ENCODE assay signal across 19 cellular contexts in genomic region chr2:42225573-42225972, GRCh38. TPM values are rescaled to one million over a fixed set of nuclear protein-coding genes. Genes with fewer than 3 reads are reported as not detected.
A peak's percentile ranks its signal among the peaks of the same experiment; 100 is the strongest.
DNase-seq lines count a peak whose midpoint lies in the region; ATAC-seq, FAIRE-seq and TF ChIP-seq lines count a peak whose summit lies in the region.
"Had no signal": no experiment of that assay in that cellular context is flagged by ENCODE, and none has a peak within 500 bp of the region (broad histone marks: within the 10 kb centered on the region; RNA-seq: fewer than 3 reads in every experiment).

No MANE protein-coding gene starts in this region.

- H4K20me1 ChIP-seq in HepG2 (ENCODE audit: insufficient read depth, low read length), result peaks cover 100% of the 10 kb centered on the region
- no peaks in the 10 kb centered on the region; the same call in 1 of the 2 replicates for H4K20me1 ChIP-seq in K562 (replicated peaks; ENCODE audit: control insufficient read depth, insufficient read depth, low read length)

- H3K4me1 ChIP-seq in HepG2 (ENCODE audit: insufficient read depth, low read length) (peaks cover 97% of the 10 kb centered on the region), right lobe of liver (no peaks in the 10 kb centered on the region), K562 (replicated peaks in 1 of 2; ENCODE audit: control insufficient read depth in 2 of 2, insufficient read depth in 2 of 2, low read length in 2 of 2) (no peaks in the 10 kb centered on the region)

- peak overlapping the region; percentile 77 for H3K27ac Mint-ChIP-seq in T-helper 17 cell
- no peak overlapping the region for H3K27ac Mint-ChIP-seq in activated T-helper 2 cell treated with anti-CD3 and anti-CD28 coated beads, Interferon-gamma antibody, Interleukin-2, Interleukin-4, amounts not matched to agents 10 μg/mL and 5 μg/mL and 100 μg/mL, durations not matched to agents 14 hours and 24 hours and 36 hours
- H3K27ac Mint-ChIP-seq: CD8-positive, alpha-beta T cell; GM23338 had no signal

- H3K4me2 ChIP-seq in HepG2 (ENCODE audit: low read depth, low read length) (no peak overlapping the region; the same call in 1 of the 2 replicates), K562 (ENCODE audit: insufficient read depth, low read length) (no peak overlapping the region)
- H3K4me2 ChIP-seq: GM23338 had no signal

- POLR2A ChIA-PET in HepG2 (lab: Yijun Ruan, JAX) (no interaction called here), K562 (lab: Yijun Ruan, JAX) (no interaction called here)

- peaks cover 7% of the 10 kb centered on the region for H3K36me3 Mint-ChIP-seq in T-helper 17 cell (ENCODE audit: low read depth)
- peaks cover 11% of the 10 kb centered on the region for H3K36me3 Mint-ChIP-seq in activated T-helper 2 cell treated with anti-CD3 and anti-CD28 coated beads, Interferon-gamma antibody, Interleukin-2, Interleukin-4, amounts not matched to agents 10 μg/mL and 5 μg/mL and 100 μg/mL, durations not matched to agents 14 hours and 24 hours and 36 hours (ENCODE audit: low read depth)

- CTCF ChIA-PET in HepG2 (lab: Yijun Ruan, JAX; ENCODE audit: low intra/inter-chr PET ratio, low total read pairs), result no interaction called here
- CTCF ChIA-PET in K562 (lab: Yijun Ruan, JAX; ENCODE audit: low intra/inter-chr PET ratio), result no interaction called here

- ATAC-seq in HepG2 (no peak), right lobe of liver (no peak), T-helper 17 cell (no peak), K562 (no peak), HG02884 (IDR thresholded peaks at IDR 0.05; ENCODE audit: unreplicated experiment) (no peak)
- ATAC-seq: CD8-positive, alpha-beta T cell; GM12878; GM23338; HCT116 had no signal

- in situ Hi-C loops in HepG2 (cut with HindIII; ENCODE audit: extremely low pct_ligation_motif_present, low pct_unique_long_range_greater_than_20kb), result no loop called here
- in situ Hi-C loops in K562 (cut with MboI), result no loop called here

- intact Hi-C loops in HepG2 (cut with micrococcal nuclease; ENCODE audit: unreplicated experiment), result no loop called here
- intact Hi-C loops in right lobe of liver (cut with DNase I), result no loop called here
- intact Hi-C loops in K562 (cut with micrococcal nuclease), result no loop called here
- intact Hi-C loops in activated T-helper 2 cell treated with anti-CD3 and anti-CD28 coated beads, Interferon-gamma antibody, Interleukin-2, Interleukin-4, amounts not matched to agents 10 μg/mL and 5 μg/mL and 100 μg/mL, durations not matched to agents 14 hours and 24 hours and 36 hours (cut with micrococcal nuclease), result no loop called here

- H3K36me3 ChIP-seq in HepG2 (replicated peaks in 1 of 2; ENCODE audit: control insufficient read depth in 1 of 2, insufficient read depth in 2 of 2, low read length in 2 of 2) (peaks cover 10 to 35% of the 10 kb centered on the region in 2 experiments), right lobe of liver (no peaks in the 10 kb centered on the region), K562 (ENCODE audit: control insufficient read depth, insufficient read depth, low read length) (no peaks in the 10 kb centered on the region)

- no peaks in the 10 kb centered on the region for H3K9me1 ChIP-seq in K562 (ENCODE audit: control insufficient read depth, insufficient read depth, low read length)

- WGBS in HepG2 (ENCODE audit: low lambda C conversion rate), result 78% methylated on average over 1 of the region's 1 CpG
- WGBS in right lobe of liver (ENCODE audit: insufficient coverage, low coverage, low lambda C conversion rate, missing lambda C conversion rate), result 82% methylated on average over 1 of the region's 1 CpG
- 73% methylated on average over 1 of the region's 1 CpG for WGBS in K562 (ENCODE audit: insufficient coverage, low coverage, missing lambda C conversion rate)

- TF ChIP-seq EP300 in HepG2 (IDR thresholded peaks at IDR 0.05; ENCODE audit: low read depth in 2 of 2, low read length in 2 of 2), result no peak
- TF ChIP-seq EP300 in HepG2 (CRISPR knock-in tag; IDR thresholded peaks at IDR 0.05; ENCODE audit: borderline replicate concordance), result no peak
- no peak for TF ChIP-seq EP300 in K562 (IDR thresholded peaks at IDR 0.05; ENCODE audit: low read length)

- no peaks in the 10 kb centered on the region for H3K9me3 Mint-ChIP-seq in activated T-helper 2 cell treated with anti-CD3 and anti-CD28 coated beads, Interferon-gamma antibody, Interleukin-2, Interleukin-4, amounts not matched to agents 10 μg/mL and 5 μg/mL and 100 μg/mL, durations not matched to agents 14 hours and 24 hours and 36 hours
- H3K9me3 Mint-ChIP-seq: CD8-positive, alpha-beta T cell; GM23338; H9 had no signal

- TF ChIP-seq POLR2A in HepG2 (IDR thresholded peaks at IDR 0.05; ENCODE audit: insufficient read depth in 1 of 2, low read depth in 2 of 2, low read length in 2 of 2) (no peak), right lobe of liver (IDR thresholded peaks at IDR 0.05) (no peak), K562 (conservative IDR thresholded peaks at IDR 0.05) (no peak)

- BruUV-seq in HepG2 (replicated peaks; lab: Mats Ljungman, UMichigan) (no TSS peak), K562 (replicated peaks; lab: Mats Ljungman, UMichigan) (no TSS peak)

- no peak overlapping the region for H3K9ac ChIP-seq in HepG2 (ENCODE audit: insufficient read depth, low read depth, low read length)
- no peak overlapping the region for H3K9ac ChIP-seq in K562 (ENCODE audit: insufficient read depth in 1 of 2, low read depth in 2 of 2, low read length in 2 of 2)

- no peaks in the 10 kb centered on the region for H3K27me3 Mint-ChIP-seq in T-helper 17 cell
- no peaks in the 10 kb centered on the region for H3K27me3 Mint-ChIP-seq in activated T-helper 2 cell treated with anti-CD3 and anti-CD28 coated beads, Interferon-gamma antibody, Interleukin-2, Interleukin-4, amounts not matched to agents 10 μg/mL and 5 μg/mL and 100 μg/mL, durations not matched to agents 14 hours and 24 hours and 36 hours (ENCODE audit: low read depth)

- TF ChIP-seq CTCF in HepG2 (CRISPR knock-in tag; IDR thresholded peaks at IDR 0.05) (no peak), right lobe of liver (IDR thresholded peaks at IDR 0.05) (no peak), K562 (IDR thresholded peaks at IDR 0.05 in 2 of 3, conservative IDR thresholded peaks at IDR 0.05 in 1 of 3; ENCODE audit: insufficient read depth in 2 of 3, low read depth in 1 of 3, low read length in 3 of 3) (no peak)

- no peaks in the 10 kb centered on the region for H3K27me3 ChIP-seq in HepG2 (ENCODE audit: control insufficient read depth in 1 of 2, insufficient read depth in 2 of 2, low read length in 2 of 2)
- H3K27me3 ChIP-seq in right lobe of liver, result no peaks in the 10 kb centered on the region
- no peaks in the 10 kb centered on the region for H3K27me3 ChIP-seq in K562 (ENCODE audit: control insufficient read depth in 2 of 2, insufficient read depth in 2 of 2, low read length in 2 of 2)

- H3K79me2 ChIP-seq in HepG2 (ENCODE audit: insufficient read depth, low read length) (peaks cover 100% of the 10 kb centered on the region), K562 (ENCODE audit: control insufficient read depth, insufficient read depth, low read length) (peaks cover 7% of the 10 kb centered on the region; the same call in 2 of the 3 replicates)

- H3K27ac ChIP-seq in HepG2 (ENCODE audit: extremely low read length, insufficient read depth, low read length) (no peak overlapping the region), right lobe of liver (no peak overlapping the region), K562 (ENCODE audit: extremely low read depth, low read depth, low read length) (no peak overlapping the region)

- H3K9me3 ChIP-seq in HepG2 (ENCODE audit: low read length), result no peaks in the 10 kb centered on the region
- H3K9me3 ChIP-seq in right lobe of liver, result no peaks in the 10 kb centered on the region
- H3K9me3 ChIP-seq in T-helper 17 cell (ENCODE audit: control insufficient read depth, low read length, poor library complexity, severe bottlenecking), result no peaks in the 10 kb centered on the region
- no peaks in the 10 kb centered on the region for H3K9me3 ChIP-seq in K562 (replicated peaks; ENCODE audit: control insufficient read depth, insufficient read depth, low read depth, low read length)
- H3K9me3 ChIP-seq: Caco-2 had no signal

- no peak overlapping the region for H3K4me3 ChIP-seq in HepG2 (replicated peaks in 1 of 3; ENCODE audit: insufficient read depth in 1 of 3, low read depth in 2 of 3, low read length in 3 of 3)
- H3K4me3 ChIP-seq in right lobe of liver, result no peak overlapping the region
- no peak overlapping the region for H3K4me3 ChIP-seq in K562
- H3K4me3 ChIP-seq: GM12878, GM23338 had no signal

- no peak overlapping the region for H3K4me3 Mint-ChIP-seq in T-helper 17 cell
- H3K4me3 Mint-ChIP-seq in activated T-helper 2 cell treated with anti-CD3 and anti-CD28 coated beads, Interferon-gamma antibody, Interleukin-2, Interleukin-4, amounts not matched to agents 10 μg/mL and 5 μg/mL and 100 μg/mL, durations not matched to agents 14 hours and 24 hours and 36 hours (ENCODE audit: low read depth), result no peak overlapping the region
- H3K4me3 Mint-ChIP-seq: CD8-positive, alpha-beta T cell; GM23338; H9 had no signal

- DNase-seq in HepG2 (ENCODE audit: low spot score) (no peak), right lobe of liver (no peak), T-helper 17 cell (no peak), K562 (ENCODE audit: extremely low read depth in 1 of 4, low spot score in 3 of 4) (no peak), SKM-1 treated with dmso at 0.1 percent for 144 hours (lab: John Stamatoyannopoulos, UW; ENCODE audit: unreplicated experiment) (no peak)
- DNase-seq in activated T-helper 2 cell treated with anti-CD3 and anti-CD28 coated beads, Interferon-gamma antibody, Interleukin-2, Interleukin-4, amounts not matched to agents 10 μg/mL and 5 μg/mL and 100 μg/mL, durations not matched to agents 14 hours and 24 hours and 36 hours (ENCODE audit: low spot score), result no peak
- DNase-seq: 8988T; C1 segment of cervical spinal cord; Caco-2; CD8-positive, alpha-beta T cell; DMS153; DND-41; GDM1; H9 had no signal

- TF ChIP-seq RAD21 in HepG2 (CRISPR knock-in tag; IDR thresholded peaks at IDR 0.05) (no peak), K562 (CRISPR knock-in tag; conservative IDR thresholded peaks at IDR 0.05 in 1 of 2, IDR thresholded peaks at IDR 0.05 in 1 of 2) (no peak)

- FAIRE-seq in HepG2 (lab: Jason Lieb, UNC), result no peak
- FAIRE-seq in K562 (lab: Jason Lieb, UNC), result no peak
- FAIRE-seq: GM12878, GM18507 had no signal

- H2AFZ ChIP-seq in HepG2 (ENCODE audit: low read length) (no peak overlapping the region), K562 (ENCODE audit: low read depth, low read length) (no peak overlapping the region)
- H2AFZ ChIP-seq: GM23338 had no signal

- peaks cover 62% of the 10 kb centered on the region for H3K4me1 Mint-ChIP-seq in T-helper 17 cell
- H3K4me1 Mint-ChIP-seq in activated T-helper 2 cell treated with anti-CD3 and anti-CD28 coated beads, Interferon-gamma antibody, Interleukin-2, Interleukin-4, amounts not matched to agents 10 μg/mL and 5 μg/mL and 100 μg/mL, durations not matched to agents 14 hours and 24 hours and 36 hours (ENCODE audit: low read depth), result peaks cover 32% of the 10 kb centered on the region

RNA-seq across cellular contexts. Expression of gene EML4, which starts 56.4 kb away (rescaled TPM):
- total RNA-seq in HepG2 (2016; rRNA removed; fragmentation: Illumina TruSeq; extraction: Trizol), result 243 and 362 TPM in 2 replicates
- total RNA-seq in HepG2 (2016; cell fraction: cytosol; rRNA removed; fragmentation: Illumina TruSeq; extraction: Trizol; ENCODE audit: low read depth), result 33.1 and 38.2 TPM in 2 replicates
- 236 and 353 TPM in 2 replicates for total RNA-seq in HepG2 (2016; cell fraction: insoluble cytoplasmic fraction; rRNA removed; fragmentation: Illumina TruSeq; extraction: Trizol)
- total RNA-seq in HepG2 (2016; cell fraction: membrane; rRNA removed; fragmentation: Illumina TruSeq; extraction: Trizol), result 84.2 and 89.8 TPM in 2 replicates
- 261 and 283 TPM in 2 replicates for total RNA-seq in HepG2 (2016; cell fraction: nucleus; rRNA removed; fragmentation: Illumina TruSeq; extraction: Trizol)
- 355 and 476 TPM in 2 replicates for polyA plus RNA-seq in HepG2 (2011; rRNA removed)
- 199 and 296 TPM in 2 replicates for polyA plus RNA-seq in HepG2 (2011; cell fraction: cytosol; rRNA removed)
- polyA plus RNA-seq in HepG2 (2011; cell fraction: nucleus; rRNA removed), result 364 and 369 TPM in 2 replicates
- polyA plus RNA-seq in HepG2 (2012), result 244 and 400 TPM in 2 replicates
- 6.9 and 8.0 TPM in 2 replicates for polyA plus RNA-seq in HepG2 (2016; cell fraction: cytosol; fragmentation: Illumina TruSeq; extraction: Trizol; ENCODE audit: low read depth)
- 247 and 266 TPM in 2 replicates for polyA plus RNA-seq in HepG2 (2016; cell fraction: insoluble cytoplasmic fraction; fragmentation: Illumina TruSeq; extraction: Trizol; ENCODE audit: low read depth)
- polyA plus RNA-seq in HepG2 (2016; cell fraction: membrane; fragmentation: Illumina TruSeq; extraction: Trizol; ENCODE audit: low read depth), result 32.1 and 33.7 TPM in 2 replicates
- 219 and 231 TPM in 2 replicates for polyA plus RNA-seq in HepG2 (2016; cell fraction: nucleus; fragmentation: Illumina TruSeq; extraction: Trizol; ENCODE audit: insufficient read depth, low read depth)
- 36.9 and 556 TPM in 2 replicates for polyA minus RNA-seq in HepG2 (2011; rRNA and poly(A)+ RNA removed; ENCODE audit: low replicate concordance)
- 400 and 421 TPM in 2 replicates for polyA minus RNA-seq in HepG2 (2011; cell fraction: cytosol; rRNA and poly(A)+ RNA removed)
- 1,279 and 1,350 TPM in 2 replicates for polyA minus RNA-seq in HepG2 (2011; cell fraction: nucleus; rRNA and poly(A)+ RNA removed)
- 10 to 100 TPM; 28.3 to 55.7 (median 36.7) TPM for total RNA-seq in right lobe of liver
- 100 to 1,000 TPM; 292 to 348 TPM for total RNA-seq in T-helper 17 cell
- total RNA-seq in K562 (2011; cell fraction: chromatin; rRNA removed; ENCODE audit: low replicate concordance), result 36.7 and 94.3 TPM in 2 replicates
- total RNA-seq in K562 (2011; cell fraction: nucleolus; rRNA removed), result 17.5 and 23.4 TPM in 2 replicates
- total RNA-seq in K562 (2011; cell fraction: nucleoplasm; rRNA removed), result 36.4 and 54.7 TPM in 2 replicates
- total RNA-seq in K562 (2014; rRNA removed), result 27.9 and 28.0 TPM in 2 replicates
- total RNA-seq in K562 (2014; rRNA removed; fragmentation: Illumina TruSeq; extraction: Trizol), result 37.7 and 41.6 TPM in 2 replicates
- total RNA-seq in K562 (2015; rRNA removed; fragmentation: Illumina TruSeq; extraction: Trizol), result 35.1 and 36.5 TPM in 2 replicates
- total RNA-seq in K562 (2021), result 40.7 and 44.5 TPM in 2 replicates
- 37.5 and 48.3 TPM in 2 replicates for polyA plus RNA-seq in K562 (2011; rRNA removed)
- 13.4 and 22.4 TPM in 2 replicates for polyA plus RNA-seq in K562 (2011; cell fraction: cytosol; rRNA removed)
- polyA plus RNA-seq in K562 (2011; cell fraction: nucleus; rRNA removed), result 44.3 and 44.7 TPM in 2 replicates
- 14.8 and 21.1 TPM in 2 replicates for polyA plus RNA-seq in K562 (2012)
- 29.6 and 36.6 TPM in 2 replicates for polyA plus RNA-seq in K562 (2014; fragmentation: Illumina TruSeq; extraction: Trizol)
- 10 to 100 TPM; 14.7 to 15.6 TPM for polyA plus RNA-seq in K562 (2014; fragmentation: Nextera tagmentation; extraction: Ambion mirVana)
- 20.7 and 22.0 TPM in 2 replicates for polyA plus RNA-seq in K562 (2014; rRNA removed)
- polyA minus RNA-seq in K562 (2011; rRNA and poly(A)+ RNA removed), result 74.0 and 88.5 TPM in 2 replicates
- polyA minus RNA-seq in K562 (2011; cell fraction: cytosol; rRNA and poly(A)+ RNA removed), result 21.9 and 24.6 TPM in 2 replicates
- polyA minus RNA-seq in K562 (2011; cell fraction: nucleus; rRNA and poly(A)+ RNA removed), result 26.9 and 36.1 TPM in 2 replicates
- total RNA-seq in activated T-helper 2 cell treated with anti-CD3 and anti-CD28 coated beads, Interferon-gamma antibody, Interleukin-2, Interleukin-4, amounts not matched to agents 10 μg/mL and 5 μg/mL and 100 μg/mL, durations not matched to agents 14 hours and 24 hours and 36 hours, result 43.0 and 45.2 TPM in 2 replicates

Comparison
In these comparisons a context has a peak if more than half of its experiments do, and no peak if none do; other contexts are left out.
1. Of the 241 proteins assayed by ChIP-seq in both HepG2 and K562: peak only in HepG2: MAFF and MAFK; only in K562: none; in both: none; in neither: 238; mixed calls (peak in some experiments, not most) for 1.